Comparison of ENCODE assay signal across 13 cellular contexts in genomic region chr2:234514873-234515638, GRCh38. TPM values are rescaled to one million over a fixed set of nuclear protein-coding genes. Genes with fewer than 3 reads are reported as not detected.
DNase-seq lines count a peak whose midpoint lies in the region; ATAC-seq and TF ChIP-seq lines count a peak whose summit lies in the region.
"Had no signal": no experiment of that assay in that cellular context is flagged by ENCODE, and none has a peak within 500 bp of the region (broad histone marks: within the 10 kb centered on the region; RNA-seq: fewer than 3 reads in every experiment).

No MANE protein-coding gene starts in this region.

- peak overlapping the region; percentile 11 for H4K8ac ChIP-seq in H9 (replicated peaks; ENCODE audit: insufficient read length, low read depth, low read length)

- no peaks in the 10 kb centered on the region; the same call in 1 of the 2 replicates for H3K27me3 Mint-ChIP-seq in H9 (ENCODE audit: low read depth)
- no peaks in the 10 kb centered on the region for H3K27me3 Mint-ChIP-seq in WTC11 (ENCODE audit: low read depth)
- peaks cover 4% of the 10 kb centered on the region for H3K27me3 Mint-ChIP-seq in neural progenitor cell (ENCODE audit: insufficient read depth, low read depth)
- H3K27me3 Mint-ChIP-seq in activated T-helper 2 cell treated with anti-CD3 and anti-CD28 coated beads, Interferon-gamma antibody, Interleukin-2, Interleukin-4, amounts not matched to agents 10 μg/mL and 5 μg/mL and 100 μg/mL, durations not matched to agents 14 hours and 24 hours and 36 hours (ENCODE audit: low read depth), result peaks cover 10% of the 10 kb centered on the region

- H3K36me3 Mint-ChIP-seq in H9 (ENCODE audit: insufficient read depth in 1 of 3, low read depth in 3 of 3) (no peaks in the 10 kb centered on the region; a peak in 1 of 7 replicates), WTC11 (no peaks in the 10 kb centered on the region), neural progenitor cell (no peaks in the 10 kb centered on the region)
- H3K36me3 Mint-ChIP-seq in activated T-helper 2 cell treated with anti-CD3 and anti-CD28 coated beads, Interferon-gamma antibody, Interleukin-2, Interleukin-4, amounts not matched to agents 10 μg/mL and 5 μg/mL and 100 μg/mL, durations not matched to agents 14 hours and 24 hours and 36 hours (ENCODE audit: low read depth), result no peaks in the 10 kb centered on the region

- DNase-seq in ELR (ENCODE audit: low read depth) (peak; percentile 23), H9 (no peak), WTC11 (ENCODE audit: low spot score) (no peak), neural progenitor cell (ENCODE audit: low spot score) (no peak)
- no peak for DNase-seq in stimulated activated naive CD8-positive, alpha-beta T cell treated with anti-CD3 and anti-CD28 coated beads, Interleukin-15, Interleukin-2, amounts not matched to agents 100 U/mL and 50 U/mL, for 24 hours
- no peak for DNase-seq in activated CD4-positive, alpha-beta T cell treated with anti-CD3 and anti-CD28 coated beads, Interleukin-2, amount 50 U/mL, for 4 hours
- no peak for DNase-seq in activated T-helper 2 cell treated with anti-CD3 and anti-CD28 coated beads, Interferon-gamma antibody, Interleukin-2, Interleukin-4, amounts not matched to agents 10 μg/mL and 5 μg/mL and 100 μg/mL, durations not matched to agents 14 hours and 24 hours and 36 hours (ENCODE audit: low spot score)
- DNase-seq: COR-L47, DMS53, KG1, NCI-H1105 treated with DMSO at 0.1 percent for 48 hours, NCI-H187, NCI-H226 had no signal

- H4K5ac ChIP-seq in H9 (ENCODE audit: insufficient read length, low read depth, low read length), result no peak overlapping the region

- no peak overlapping the region for H3T11ph ChIP-seq in H9 (ENCODE audit: low read length)

- no peak overlapping the region for H3K23ac ChIP-seq in H9 (ENCODE audit: insufficient read length, low read depth, low read length)

- H3K14ac ChIP-seq in H9 (ENCODE audit: insufficient read depth, low read length), result no peak overlapping the region

- no peaks in the 10 kb centered on the region for H3K9me3 ChIP-seq in H9 (ENCODE audit: control insufficient read depth, low read depth, low read length)
- H3K9me3 ChIP-seq in neural progenitor cell (ENCODE audit: low read depth), result no peaks in the 10 kb centered on the region

- H3K4me3 ChIP-seq in neural progenitor cell, result no peak overlapping the region

- intact Hi-C loops in activated T-helper 2 cell treated with anti-CD3 and anti-CD28 coated beads, Interferon-gamma antibody, Interleukin-2, Interleukin-4, amounts not matched to agents 10 μg/mL and 5 μg/mL and 100 μg/mL, durations not matched to agents 14 hours and 24 hours and 36 hours (cut with micrococcal nuclease), result no loop called here

- H3K4me3 Mint-ChIP-seq in H9 (no peak overlapping the region), WTC11 (no peak overlapping the region), neural progenitor cell (no peak overlapping the region)
- no peak overlapping the region for H3K4me3 Mint-ChIP-seq in activated T-helper 2 cell treated with anti-CD3 and anti-CD28 coated beads, Interferon-gamma antibody, Interleukin-2, Interleukin-4, amounts not matched to agents 10 μg/mL and 5 μg/mL and 100 μg/mL, durations not matched to agents 14 hours and 24 hours and 36 hours (ENCODE audit: low read depth)

- H3K9ac ChIP-seq in H9 (ENCODE audit: extremely low read depth, insufficient read length, low read length) (no peak overlapping the region), neural progenitor cell (no peak overlapping the region)

- CTCF ChIA-PET in WTC11 (lab: Charles Lee), result no interaction called here

- H3K79me2 ChIP-seq in H9 (ENCODE audit: insufficient read depth, low read length) (no peaks in the 10 kb centered on the region), neural progenitor cell (ENCODE audit: low read depth) (no peaks in the 10 kb centered on the region)

- H3K4me1 Mint-ChIP-seq in H9, result peaks cover 0 to 5% of the 10 kb centered on the region in 2 experiments; a peak in 2 of 4 replicates
- H3K4me1 Mint-ChIP-seq in WTC11, result peaks cover 5% of the 10 kb centered on the region
- no peaks in the 10 kb centered on the region for H3K4me1 Mint-ChIP-seq in neural progenitor cell
- H3K4me1 Mint-ChIP-seq in activated T-helper 2 cell treated with anti-CD3 and anti-CD28 coated beads, Interferon-gamma antibody, Interleukin-2, Interleukin-4, amounts not matched to agents 10 μg/mL and 5 μg/mL and 100 μg/mL, durations not matched to agents 14 hours and 24 hours and 36 hours (ENCODE audit: low read depth), result no peaks in the 10 kb centered on the region

- whole genome bisulfite sequencing in H9 (ENCODE audit: extremely low coverage, insufficient read length, low lambda C conversion rate), result 100% methylated on average over 4 of the region's 16 CpGs

- no peaks in the 10 kb centered on the region for H3K36me3 ChIP-seq in neural progenitor cell

- no peak overlapping the region for H2BK15ac ChIP-seq in H9 (ENCODE audit: low read depth, low read length)

- no peak overlapping the region for H2BK20ac ChIP-seq in H9 (ENCODE audit: low read depth, low read length, poor library complexity, severe bottlenecking)

- H3K79me1 ChIP-seq in H9 (ENCODE audit: insufficient read depth, low read depth, low read length, poor library complexity, severe bottlenecking), result no peaks in the 10 kb centered on the region

- no peak overlapping the region for H2BK12ac ChIP-seq in H9 (ENCODE audit: insufficient read length, low read depth, low read length)

- H2BK120ac ChIP-seq in H9 (ENCODE audit: low read depth, low read length, poor library complexity, severe bottlenecking), result no peak overlapping the region

- H3K4me2 ChIP-seq in H9 (ENCODE audit: insufficient read depth, insufficient read length, low read length), result no peak overlapping the region
- no peak overlapping the region for H3K4me2 ChIP-seq in neural progenitor cell

- H2BK5ac ChIP-seq in H9 (ENCODE audit: insufficient read length, low read length), result no peak overlapping the region

- H3K23me2 ChIP-seq in H9 (ENCODE audit: insufficient read length, low read depth, low read length, poor library complexity, severe bottlenecking), result no peaks in the 10 kb centered on the region

- no peak overlapping the region for H3K56ac ChIP-seq in H9 (ENCODE audit: insufficient read length, low read depth, low read length)

- H3K4ac ChIP-seq in H9 (ENCODE audit: low read depth, low read length), result no peak overlapping the region

- POLR2A ChIA-PET in WTC11 (lab: Charles Lee), result no interaction called here

- ATAC-seq in WTC11, result peak; percentile 44
- ATAC-seq in stimulated activated naive CD8-positive, alpha-beta T cell treated with anti-CD3 and anti-CD28 coated beads, Interleukin-15, Interleukin-2, amounts not matched to agents 100 U/mL and 50 U/mL, for 24 hours, result no peak

- no peak overlapping the region for H4K91ac ChIP-seq in H9 (ENCODE audit: insufficient read length, low read depth, low read length)

- H3K4me1 ChIP-seq in H9 (ENCODE audit: insufficient read depth, low read length) (no peaks in the 10 kb centered on the region), neural progenitor cell (no peaks in the 10 kb centered on the region)

- no peak overlapping the region for H2AFZ ChIP-seq in H9 (ENCODE audit: low read length)
- H2AFZ ChIP-seq in neural progenitor cell (replicated peaks), result no peak overlapping the region

- H2AK5ac ChIP-seq in H9 (ENCODE audit: insufficient read length, low read length), result no peak overlapping the region

- H3K18ac ChIP-seq in H9 (ENCODE audit: insufficient read length, low read depth, low read length), result no peak overlapping the region

- H3F3A ChIP-seq in neural progenitor cell (ENCODE audit: low read depth), result peaks cover 3% of the 10 kb centered on the region

- H3K27me3 ChIP-seq in H9 (ENCODE audit: insufficient read depth, low read length), result no peaks in the 10 kb centered on the region
- no peaks in the 10 kb centered on the region for H3K27me3 ChIP-seq in neural progenitor cell

- H3K27ac Mint-ChIP-seq in H9 (no peak overlapping the region), WTC11 (no peak overlapping the region), neural progenitor cell (peak overlapping the region; percentile 52)
- no peak overlapping the region for H3K27ac Mint-ChIP-seq in activated T-helper 2 cell treated with anti-CD3 and anti-CD28 coated beads, Interferon-gamma antibody, Interleukin-2, Interleukin-4, amounts not matched to agents 10 μg/mL and 5 μg/mL and 100 μg/mL, durations not matched to agents 14 hours and 24 hours and 36 hours

- H3K9me3 Mint-ChIP-seq in H9 (no peaks in the 10 kb centered on the region; a peak in 2 of 5 replicates), WTC11 (no peaks in the 10 kb centered on the region), neural progenitor cell (peaks cover 2% of the 10 kb centered on the region)
- no peaks in the 10 kb centered on the region for H3K9me3 Mint-ChIP-seq in activated T-helper 2 cell treated with anti-CD3 and anti-CD28 coated beads, Interferon-gamma antibody, Interleukin-2, Interleukin-4, amounts not matched to agents 10 μg/mL and 5 μg/mL and 100 μg/mL, durations not matched to agents 14 hours and 24 hours and 36 hours

- TF ChIP-seq CTCF in H9 (conservative IDR thresholded peaks at IDR 0.05), result no peak
- TF ChIP-seq CTCF in WTC11 (IDR thresholded peaks at IDR 0.05), result no peak
- TF ChIP-seq CTCF in neural progenitor cell (IDR thresholded peaks at IDR 0.05), result no peak

- H3K27ac ChIP-seq in H9 (ENCODE audit: insufficient read length, low read depth, low read length) (no peak overlapping the region), neural progenitor cell (no peak overlapping the region)

- H4K20me1 ChIP-seq in H9 (ENCODE audit: control insufficient read depth, insufficient read depth, insufficient read length), result no peaks in the 10 kb centered on the region
- no peaks in the 10 kb centered on the region for H4K20me1 ChIP-seq in neural progenitor cell (ENCODE audit: low read depth)

TF ChIP-seq in WTC11, 78 proteins besides CTCF, POLR2A, EP300 and RAD21:
- TF ChIP-seq SMAD4 (CRISPR knock-in tag; IDR thresholded peaks at IDR 0.05), result no peak

RNA-seq across cellular contexts. Expression of gene ARL4C, which starts 18.2 kb away (rescaled TPM):
- total RNA-seq in H9 (2021) (11.2 and 12.0 TPM in 2 replicates), WTC11 (2021) (9.3 to 10.6 TPM (median 10.4 TPM) in 3 replicates), neural progenitor cell (ENCODE audit: low replicate concordance) (87.6 and 96.6 TPM in 2 replicates)
- total RNA-seq in activated T-helper 2 cell treated with anti-CD3 and anti-CD28 coated beads, Interferon-gamma antibody, Interleukin-2, Interleukin-4, amounts not matched to agents 10 μg/mL and 5 μg/mL and 100 μg/mL, durations not matched to agents 14 hours and 24 hours and 36 hours, result 44.6 and 45.7 TPM in 2 replicates
